ENCODE assay signal across 7 cellular contexts in the genomic region with DNA sequence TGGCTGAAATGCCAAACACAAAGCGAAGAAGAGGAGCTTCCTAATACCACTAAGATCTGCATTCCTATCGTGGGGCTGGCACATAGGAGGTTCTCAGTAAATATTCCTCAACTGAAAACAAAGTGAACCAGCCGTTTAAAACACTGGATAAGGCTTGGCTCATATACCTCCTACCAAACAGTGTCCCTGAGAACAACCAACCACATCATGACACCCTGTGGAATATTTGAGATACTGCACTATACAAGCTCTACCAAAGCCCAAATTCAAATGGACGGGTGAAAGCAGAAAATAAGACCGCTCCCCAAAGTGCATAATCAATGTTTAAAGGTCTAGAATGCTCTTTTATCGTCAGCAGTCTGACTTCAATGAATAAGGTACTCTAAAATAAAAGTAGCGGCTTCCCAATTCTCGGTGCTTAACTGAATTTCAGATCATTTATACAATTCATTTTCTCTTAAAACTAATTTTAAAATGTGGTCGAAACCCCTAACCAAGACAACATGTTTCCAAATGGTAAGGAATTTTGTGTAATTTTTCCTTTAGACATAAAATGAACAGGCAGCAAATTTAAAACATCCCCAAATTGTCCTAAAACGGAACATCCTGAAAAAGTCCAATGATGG.
A peak's percentile ranks its signal among the peaks of the same experiment; 100 is the strongest.
DNase-seq lines count a peak whose midpoint lies in the region; ATAC-seq and TF ChIP-seq lines count a peak whose summit lies in the region.

No MANE protein-coding gene starts in this region.

- DNase-seq in H7 (peak; percentile 24), NCI-H82 treated with DMSO at 0.1 percent for 48 hours (lab: John Stamatoyannopoulos, UW; ENCODE audit: unreplicated experiment) (peak; percentile 4), epithelial cell of esophagus (ENCODE audit: low read depth) (peak; percentile 40), non-pigmented ciliary epithelial cell (ENCODE audit: low read depth) (peak; percentile 19), ascending aorta (ENCODE audit: low spot score in 2 of 2) (no peak)
- DNase-seq in CD4-positive, alpha-beta memory T cell, result no peak

- no peak overlapping the region for H3K27ac ChIP-seq in ascending aorta
- no peak overlapping the region for H3K27ac ChIP-seq in CD4-positive, alpha-beta memory T cell (ENCODE audit: low read depth, low read length)

- H3K4me1 ChIP-seq in ascending aorta, result no peaks in the 10 kb centered on the region
- H3K4me1 ChIP-seq in CD4-positive, alpha-beta memory T cell (ENCODE audit: insufficient read depth, low read length), result no peaks in the 10 kb centered on the region

- H3K27me3 ChIP-seq in H7 (ENCODE audit: control insufficient read depth, insufficient read depth, low read length), result no peaks in the 10 kb centered on the region
- no peaks in the 10 kb centered on the region for H3K27me3 ChIP-seq in ascending aorta
- H3K27me3 ChIP-seq in CD4-positive, alpha-beta memory T cell (ENCODE audit: insufficient read depth, low read length), result no peaks in the 10 kb centered on the region

- no peak for ATAC-seq in HG02938 (IDR thresholded peaks at IDR 0.05; ENCODE audit: unreplicated experiment)

- peaks cover 0 to 14% (median 5%) of the 10 kb centered on the region in 8 donors for H3K9me3 Mint-ChIP-seq in CD4-positive, alpha-beta memory T cell

- H3K4me1 Mint-ChIP-seq in CD4-positive, alpha-beta memory T cell, result no peaks in the 10 kb centered on the region

- CTCF ChIA-PET in CD4-positive, alpha-beta memory T cell (lab: Charles Lee; ENCODE audit: partially characterized antibody), result no interaction called here

- intact Hi-C loops in ascending aorta (cut with DNase I), result no loop called here
- intact Hi-C loops in CD4-positive, alpha-beta memory T cell (cut with micrococcal nuclease), result no loop called here

- peak; percentile 67 for TF ChIP-seq CTCF in epithelial cell of esophagus (IDR thresholded peaks at IDR 0.05; ENCODE audit: insufficient read depth, low read depth, low read length, missing control alignments)
- no peak for TF ChIP-seq CTCF in ascending aorta (IDR thresholded peaks at IDR 0.05)

- no peaks in the 10 kb centered on the region for H3K36me3 Mint-ChIP-seq in CD4-positive, alpha-beta memory T cell

- H3K4me3 ChIP-seq in H7 (ENCODE audit: insufficient read depth, low read depth, low read length), result no peak overlapping the region
- no peak overlapping the region for H3K4me3 ChIP-seq in epithelial cell of esophagus (ENCODE audit: low read length)
- H3K4me3 ChIP-seq in ascending aorta, result no peak overlapping the region
- H3K4me3 ChIP-seq in CD4-positive, alpha-beta memory T cell (ENCODE audit: low read length in 2 of 2), result no peak overlapping the region

- no peak overlapping the region for H3K27ac Mint-ChIP-seq in CD4-positive, alpha-beta memory T cell

- H3K36me3 ChIP-seq in H7 (replicated peaks; ENCODE audit: control insufficient read depth, insufficient read depth, low read length) (no peaks in the 10 kb centered on the region), ascending aorta (no peaks in the 10 kb centered on the region)
- no peaks in the 10 kb centered on the region for H3K36me3 ChIP-seq in CD4-positive, alpha-beta memory T cell (ENCODE audit: insufficient read depth, low read length)

- H3K27me3 Mint-ChIP-seq in CD4-positive, alpha-beta memory T cell, result no peaks in the 10 kb centered on the region

- peaks cover 0 to 8% of the 10 kb centered on the region in 2 donors for H3K9me3 ChIP-seq in ascending aorta
- H3K9me3 ChIP-seq in CD4-positive, alpha-beta memory T cell (ENCODE audit: control insufficient read depth in 1 of 2, low read length in 2 of 2), result no peaks in the 10 kb centered on the region

- POLR2A ChIA-PET in CD4-positive, alpha-beta memory T cell (lab: Charles Lee; ENCODE audit: partially characterized antibody), result no interaction called here

- H3K4me3 Mint-ChIP-seq in CD4-positive, alpha-beta memory T cell, result no peak overlapping the region

Comparison
In these comparisons a context has a peak if more than half of its experiments do, and no peak if none do; other contexts are left out.
1. DNase-seq: peak in H7 (single experiment), NCI-H82 treated with DMSO at 0.1 percent for 48 hours (single experiment), epithelial cell of esophagus (single experiment) and non-pigmented ciliary epithelial cell (single experiment); none in ascending aorta (0 of 2) and CD4-positive, alpha-beta memory T cell (0 of 5).